1 cellular context compared by ENCODE assay signal in the genomic region with DNA sequence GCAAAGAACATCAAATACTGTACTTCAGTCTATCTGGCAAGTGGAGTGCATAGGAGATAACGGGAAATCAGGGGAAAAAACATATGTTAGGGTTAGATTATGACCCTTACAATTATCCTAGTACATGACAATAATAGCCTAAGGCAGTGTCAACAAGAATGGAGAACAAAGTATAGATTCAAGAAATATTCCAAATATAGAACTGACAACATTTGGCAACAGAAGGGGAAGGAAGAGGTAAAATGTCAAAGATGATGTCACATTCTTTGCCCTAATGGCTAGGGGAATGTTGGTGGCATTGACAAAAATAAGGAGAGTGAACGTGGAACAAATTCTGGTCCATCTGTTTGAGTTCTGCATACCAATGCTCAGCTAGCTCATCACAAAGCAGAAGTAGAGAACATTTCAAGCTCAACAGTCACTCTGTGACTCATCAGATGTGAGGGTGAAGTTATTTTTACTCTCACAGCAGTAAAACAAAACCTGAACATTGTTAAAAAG.
TF ChIP-seq lines count a peak whose summit lies in the region.

No MANE protein-coding gene starts in this region.

TF ChIP-seq in SK-N-SH treated with all-trans-retinoic acid at 6 μM for 48 hours, 23 proteins besides CTCF, POLR2A, EP300 and RAD21 (continued from another document):
- TF ChIP-seq, protein P1, sequence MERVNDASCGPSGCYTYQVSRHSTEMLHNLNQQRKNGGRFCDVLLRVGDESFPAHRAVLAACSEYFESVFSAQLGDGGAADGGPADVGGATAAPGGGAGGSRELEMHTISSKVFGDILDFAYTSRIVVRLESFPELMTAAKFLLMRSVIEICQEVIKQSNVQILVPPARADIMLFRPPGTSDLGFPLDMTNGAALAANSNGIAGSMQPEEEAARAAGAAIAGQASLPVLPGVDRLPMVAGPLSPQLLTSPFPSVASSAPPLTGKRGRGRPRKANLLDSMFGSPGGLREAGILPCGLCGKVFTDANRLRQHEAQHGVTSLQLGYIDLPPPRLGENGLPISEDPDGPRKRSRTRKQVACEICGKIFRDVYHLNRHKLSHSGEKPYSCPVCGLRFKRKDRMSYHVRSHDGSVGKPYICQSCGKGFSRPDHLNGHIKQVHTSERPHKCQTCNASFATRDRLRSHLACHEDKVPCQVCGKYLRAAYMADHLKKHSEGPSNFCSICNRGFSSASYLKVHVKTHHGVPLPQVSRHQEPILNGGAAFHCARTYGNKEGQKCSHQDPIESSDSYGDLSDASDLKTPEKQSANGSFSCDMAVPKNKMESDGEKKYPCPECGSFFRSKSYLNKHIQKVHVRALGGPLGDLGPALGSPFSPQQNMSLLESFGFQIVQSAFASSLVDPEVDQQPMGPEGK (CRISPR knock-in tag; IDR thresholded peaks at IDR 0.05; ENCODE audit: borderline replicate concordance) = no peak
- TF ChIP-seq ZFP3 (CRISPR knock-in tag; IDR thresholded peaks at IDR 0.05) (no peak), TCF4 (CRISPR knock-in tag; IDR thresholded peaks at IDR 0.05; ENCODE audit: borderline replicate concordance) (no peak)
- TF ChIP-seq, protein P2, sequence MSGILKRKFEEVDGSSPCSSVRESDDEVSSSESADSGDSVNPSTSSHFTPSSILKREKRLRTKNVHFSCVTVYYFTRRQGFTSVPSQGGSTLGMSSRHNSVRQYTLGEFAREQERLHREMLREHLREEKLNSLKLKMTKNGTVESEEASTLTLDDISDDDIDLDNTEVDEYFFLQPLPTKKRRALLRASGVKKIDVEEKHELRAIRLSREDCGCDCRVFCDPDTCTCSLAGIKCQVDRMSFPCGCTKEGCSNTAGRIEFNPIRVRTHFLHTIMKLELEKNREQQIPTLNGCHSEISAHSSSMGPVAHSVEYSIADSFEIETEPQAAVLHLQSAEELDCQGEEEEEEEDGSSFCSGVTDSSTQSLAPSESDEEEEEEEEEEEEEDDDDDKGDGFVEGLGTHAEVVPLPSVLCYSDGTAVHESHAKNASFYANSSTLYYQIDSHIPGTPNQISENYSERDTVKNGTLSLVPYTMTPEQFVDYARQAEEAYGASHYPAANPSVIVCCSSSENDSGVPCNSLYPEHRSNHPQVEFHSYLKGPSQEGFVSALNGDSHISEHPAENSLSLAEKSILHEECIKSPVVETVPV (CRISPR knock-in tag; IDR thresholded peaks at IDR 0.05) = no peak
TF ChIP-seq in SK-N-SH treated with all-trans-retinoic acid at 6 μM for 48 hours: peak in this region for 0.
